In genomic region chr10:6722616-6723004, GRCh38 we compare ENCODE assay signal across 11 cellular contexts.
DNase-seq lines count a peak whose midpoint lies in the region; ATAC-seq and TF ChIP-seq lines count a peak whose summit lies in the region.
"Had no signal": no experiment of that assay in that cellular context is flagged by ENCODE, and none has a peak within 500 bp of the region (broad histone marks: within the 10 kb centered on the region; RNA-seq: fewer than 3 reads in every experiment).

No MANE protein-coding gene starts in this region.

- no peaks in the 10 kb centered on the region for H3K79me2 ChIP-seq in smooth muscle cell (ENCODE audit: low read depth)

- ATAC-seq in HG03097 (IDR thresholded peaks at IDR 0.05; ENCODE audit: low FRiP score, unreplicated experiment) = no peak
- ATAC-seq: activated T-cell treated with anti-CD3 and anti-CD28 coated beads, Interleukin-2, amount 50 U/mL, for 4 hours; Panc1 had no signal

- no peak for TF ChIP-seq POLR2A in esophagus muscularis mucosa (IDR thresholded peaks at IDR 0.05; ENCODE audit: low read depth)

- H3K27ac ChIP-seq in RWPE1 (peak overlapping the region; percentile 22; the same call in 1 of the 2 replicates), esophagus muscularis mucosa (replicated peaks in 1 of 4) (peak overlapping the region; percentile 54 to 73 (median 64)), smooth muscle cell (ENCODE audit: low read depth) (peak overlapping the region; percentile 78)

- no peak overlapping the region for H3K4me3 ChIP-seq in esophagus muscularis mucosa
- H3K4me3 ChIP-seq in smooth muscle cell = no peak overlapping the region

- 94% methylated on average over 1 of the region's 1 CpG for WGBS in esophagus muscularis mucosa
- 93% methylated on average over 1 of the region's 1 CpG for WGBS in smooth muscle cell (ENCODE audit: low lambda C conversion rate)

- H3K36me3 ChIP-seq in esophagus muscularis mucosa (no peaks in the 10 kb centered on the region), smooth muscle cell (ENCODE audit: low read depth) (no peaks in the 10 kb centered on the region)

- H3K4me1 ChIP-seq in esophagus muscularis mucosa = peaks cover 5 to 18% (median 9%) of the 10 kb centered on the region in 4 donors
- peaks cover 5% of the 10 kb centered on the region for H3K4me1 ChIP-seq in smooth muscle cell (ENCODE audit: low read depth)

- POLR2A ChIA-PET in RWPE1 (lab: Yijun Ruan, JAX; ENCODE audit: low non-redundant PET) = no interaction called here

- peak; percentile 36 to 45 for DNase-seq in activated T-cell treated with anti-CD3 and anti-CD28 coated beads, Interleukin-2, amount 50 U/mL, for 48 hours
- DNase-seq in activated T-cell treated with anti-CD3 and anti-CD28 coated beads for 4 hours (no peak), RWPE1 (ENCODE audit: low spot score) (peak; percentile 30), esophagus muscularis mucosa (ENCODE audit: extremely low spot score) (no peak), smooth muscle cell (lab: John Stamatoyannopoulos, UW; ENCODE audit: unreplicated experiment) (no peak), 8988T (no peak), posterior cingulate gyrus (no peak)
- DNase-seq: activated T-cell treated with anti-CD3 and anti-CD28 coated beads, Interleukin-2, amount 50 U/mL, for 4 hours; central memory CD4-positive, alpha-beta T cell had no signal

- no peak overlapping the region for H2AFZ ChIP-seq in smooth muscle cell (ENCODE audit: low read depth)

- H3K9ac ChIP-seq in smooth muscle cell (ENCODE audit: low read depth) = peak overlapping the region; percentile 12

- H3K4me2 ChIP-seq in smooth muscle cell = peak overlapping the region; percentile 65

- H3K9me3 ChIP-seq in esophagus muscularis mucosa (no peaks in the 10 kb centered on the region), smooth muscle cell (replicated peaks; ENCODE audit: low read depth) (no peaks in the 10 kb centered on the region)

- TF ChIP-seq CTCF in RWPE1 (conservative IDR thresholded peaks at IDR 0.05; ENCODE audit: low read depth) (no peak), esophagus muscularis mucosa (IDR thresholded peaks at IDR 0.05) (no peak), smooth muscle cell (IDR thresholded peaks at IDR 0.05; ENCODE audit: borderline replicate concordance, insufficient read depth, poor library complexity, severe bottlenecking) (no peak)

- peaks cover 0 to 17% (median 0%) of the 10 kb centered on the region in 4 donors for H3K27me3 ChIP-seq in esophagus muscularis mucosa
- no peaks in the 10 kb centered on the region for H3K27me3 ChIP-seq in smooth muscle cell (ENCODE audit: low read depth)

- no peaks in the 10 kb centered on the region for H4K20me1 ChIP-seq in smooth muscle cell (ENCODE audit: low read depth)

- intact Hi-C loops in esophagus muscularis mucosa (cut with DNase I) = no loop called here
- intact Hi-C loops in posterior cingulate gyrus (cut with DNase I) = loop anchor here (10.0 kb wide), 1 partner anchor 798 kb away; no protein-coding TSS in a partner anchor

- CTCF ChIA-PET in RWPE1 (lab: Yijun Ruan, JAX) = no interaction called here

- no peak for TF ChIP-seq EP300 in esophagus muscularis mucosa (IDR thresholded peaks at IDR 0.05)

- no peaks in the 10 kb centered on the region for H3F3A ChIP-seq in smooth muscle cell (ENCODE audit: low read depth)

Comparison
In these comparisons a context has a peak if more than half of its experiments do, and no peak if none do; other contexts are left out.
1. DNase-seq: peak in activated T-cell treated with anti-CD3 and anti-CD28 coated beads, Interleukin-2, amount 50 U/mL, for 48 hours (2 of 2) and RWPE1 (single experiment); none in activated T-cell treated with anti-CD3 and anti-CD28 coated beads for 4 hours (single experiment), esophagus muscularis mucosa (single experiment), smooth muscle cell (single experiment), 8988T (single experiment) and posterior cingulate gyrus (0 of 10).
2. H3K27ac ChIP-seq: peak in every context shown above with its lines; median percentile 78 in smooth muscle cell; 64 in esophagus muscularis mucosa; 22 in RWPE1.